1 cellular context compared by ENCODE assay signal in the genomic region with DNA sequence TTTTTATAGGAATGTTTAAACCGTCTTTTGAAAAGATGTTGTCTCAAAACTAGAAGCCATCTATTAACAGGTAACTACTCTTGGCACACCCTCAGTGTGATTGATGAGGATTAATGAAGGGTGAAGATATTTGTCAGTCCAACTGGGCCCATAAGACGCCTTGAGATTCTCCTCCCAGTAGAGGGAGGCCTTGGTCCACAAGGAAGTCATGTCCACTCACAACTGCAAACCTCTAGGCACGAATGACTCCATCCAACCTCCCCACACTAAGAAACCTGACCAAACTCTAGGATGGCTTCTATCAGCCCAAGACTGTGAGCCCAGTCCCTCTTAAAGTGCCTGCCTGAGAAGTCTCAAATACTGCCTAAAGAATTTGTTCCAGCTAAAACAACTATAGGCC.
TF ChIP-seq lines count a peak whose summit lies in the region.

No MANE protein-coding gene starts in this region.

TF ChIP-seq in HCT116, 20 proteins besides CTCF, POLR2A, EP300 and RAD21 (continued from another document):
- TF ChIP-seq, protein P1, sequence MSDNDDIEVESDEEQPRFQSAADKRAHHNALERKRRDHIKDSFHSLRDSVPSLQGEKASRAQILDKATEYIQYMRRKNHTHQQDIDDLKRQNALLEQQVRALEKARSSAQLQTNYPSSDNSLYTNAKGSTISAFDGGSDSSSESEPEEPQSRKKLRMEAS (IDR thresholded peaks at IDR 0.05) = no peak
- TF ChIP-seq CBX3 (IDR thresholded peaks at IDR 0.05; ENCODE audit: low read depth) (no peak), EZH2phosphoT487 (IDR thresholded peaks at IDR 0.05; ENCODE audit: borderline replicate concordance) (no peak), YY1 (IDR thresholded peaks at IDR 0.05; ENCODE audit: extremely low read depth, insufficient replicate concordance, low read depth, low read length) (no peak), SIN3A (IDR thresholded peaks at IDR 0.05; ENCODE audit: low read depth) (no peak), ZNF274 (IDR thresholded peaks at IDR 0.05; ENCODE audit: low read depth, low read length) (no peak), SRF (IDR thresholded peaks at IDR 0.05; ENCODE audit: low read depth) (no peak), EZH2 (IDR thresholded peaks at IDR 0.05) (no peak)
TF ChIP-seq in HCT116: peak in this region for 0.
